ENCODE assay signal across 17 cellular contexts in genomic region chr6:39342692-39343460, GRCh38. TPM values are rescaled to one million over a fixed set of nuclear protein-coding genes. Genes with fewer than 3 reads are reported as not detected.
DNase-seq lines count a peak whose midpoint lies in the region; ATAC-seq and TF ChIP-seq lines count a peak whose summit lies in the region.
"Had no signal": no experiment of that assay in that cellular context is flagged by ENCODE, and none has a peak within 500 bp of the region (broad histone marks: within the 10 kb centered on the region; RNA-seq: fewer than 3 reads in every experiment).

No MANE protein-coding gene starts in this region.

- H3K27me3 ChIP-seq in mesenchymal stem cell (ENCODE audit: control insufficient read depth in 1 of 2, insufficient read depth in 1 of 2, low read length in 2 of 2) (peaks cover 25 to 38% of the 10 kb centered on the region in 2 experiments), PC-9 (ENCODE audit: insufficient read depth, low read depth) (peaks cover 63% of the 10 kb centered on the region)
- H3K27me3 ChIP-seq: pancreas, testis had no signal

- peak; percentile 45 for ATAC-seq in GM18907 (IDR thresholded peaks at IDR 0.05; ENCODE audit: unreplicated experiment)
- ATAC-seq in stimulated activated effector memory CD8-positive, alpha-beta T cell treated with anti-CD3 and anti-CD28 coated beads, Interleukin-12 subunit alpha, Interleukin-12 subunit beta, amount 100 ng/mL, for 72 hours, result no peak

- no peaks in the 10 kb centered on the region for H4K20me1 ChIP-seq in PC-9 (ENCODE audit: insufficient read depth)

- H3K79me1 ChIP-seq in mesenchymal stem cell (replicated peaks; ENCODE audit: low read length, poor library complexity, severe bottlenecking), result no peaks in the 10 kb centered on the region

- no peak overlapping the region for H3K27ac ChIP-seq in mesenchymal stem cell (ENCODE audit: low read length, poor library complexity, severe bottlenecking)
- no peak overlapping the region for H3K27ac ChIP-seq in PC-9
- H3K27ac ChIP-seq: KMS-11, testis had no signal

- peak overlapping the region; percentile 91 for H4K91ac ChIP-seq in mesenchymal stem cell (ENCODE audit: low read length)

- 70% methylated on average over 14 of the region's 14 CpGs for WGBS in mesenchymal stem cell

- intact Hi-C loops in PC-9 (cut with micrococcal nuclease; ENCODE audit: unreplicated experiment), result no loop called here

- peak overlapping the region; percentile 44 to 78 for H3K18ac ChIP-seq in mesenchymal stem cell (ENCODE audit: low read depth in 1 of 2, low read length in 2 of 2)

- H2BK15ac ChIP-seq in mesenchymal stem cell (ENCODE audit: low read depth, poor library complexity, severe bottlenecking), result peak overlapping the region; percentile 8

- no peaks in the 10 kb centered on the region for H3F3A ChIP-seq in PC-9 (ENCODE audit: insufficient read depth, low read depth)

- no peak overlapping the region for H3K4me3 Mint-ChIP-seq in stimulated activated effector memory CD8-positive, alpha-beta T cell treated with anti-CD3 and anti-CD28 coated beads, Interleukin-12 subunit alpha, Interleukin-12 subunit beta, amount 100 ng/mL, for 72 hours

- no peak overlapping the region for H2BK5ac ChIP-seq in mesenchymal stem cell (ENCODE audit: low read depth, low read length, poor library complexity, severe bottlenecking)

- H3K9ac ChIP-seq in mesenchymal stem cell (ENCODE audit: low read length), result no peak overlapping the region
- H3K9ac ChIP-seq: KMS-11 had no signal

- H3K4me1 ChIP-seq in mesenchymal stem cell (ENCODE audit: control insufficient read depth, insufficient read depth, low read depth, low read length) (peaks cover 6% of the 10 kb centered on the region), PC-9 (replicated peaks; ENCODE audit: insufficient read depth) (no peaks in the 10 kb centered on the region)

- H2AFZ ChIP-seq in mesenchymal stem cell (ENCODE audit: low read depth, low read length) (no peak overlapping the region), PC-9 (no peak overlapping the region)

- H3K4me3 ChIP-seq in mesenchymal stem cell (ENCODE audit: insufficient read depth in 1 of 2, low read depth in 1 of 2, low read length in 2 of 2), result no peak overlapping the region
- H3K4me3 ChIP-seq in PC-9, result no peak overlapping the region
- H3K4me3 ChIP-seq: pancreas, testis had no signal

- H3K4me2 ChIP-seq in mesenchymal stem cell (ENCODE audit: low read length, poor library complexity, severe bottlenecking), result no peak overlapping the region
- no peak overlapping the region for H3K4me2 ChIP-seq in PC-9
- H3K4me2 ChIP-seq: KMS-11 had no signal

- peak overlapping the region in 1 of 2 experiments; percentile 5 for H3K14ac ChIP-seq in mesenchymal stem cell (ENCODE audit: low read length in 2 of 2)

- no peak overlapping the region for H3K23ac ChIP-seq in mesenchymal stem cell (ENCODE audit: low read length in 2 of 2)

- H3K9me3 ChIP-seq in mesenchymal stem cell (ENCODE audit: control insufficient read depth, low read length), result no peaks in the 10 kb centered on the region
- no peaks in the 10 kb centered on the region for H3K9me3 ChIP-seq in PC-9 (ENCODE audit: insufficient read depth, low read depth)
- H3K9me3 ChIP-seq: pancreas, testis had no signal

- BruUV-seq in PC-9 (replicated peaks; lab: Mats Ljungman, UMichigan), result no TSS peak

- POLR2A ChIA-PET in PC-9 (lab: Charles Lee; ENCODE audit: unreplicated experiment), result no interaction called here

- H4K8ac ChIP-seq in mesenchymal stem cell (ENCODE audit: low read length), result peak overlapping the region; percentile 74

- H3K9me3 Mint-ChIP-seq in stimulated activated effector memory CD8-positive, alpha-beta T cell treated with anti-CD3 and anti-CD28 coated beads, Interleukin-12 subunit alpha, Interleukin-12 subunit beta, amount 100 ng/mL, for 72 hours, result no peaks in the 10 kb centered on the region

- no peak for TF ChIP-seq CTCF in PC-9 (conservative IDR thresholded peaks at IDR 0.05)

- peak overlapping the region; percentile 19 to 64 for H2BK12ac ChIP-seq in mesenchymal stem cell (ENCODE audit: low read length in 2 of 2)

- no peak overlapping the region for H3K27ac Mint-ChIP-seq in stimulated activated effector memory CD8-positive, alpha-beta T cell treated with anti-CD3 and anti-CD28 coated beads, Interleukin-12 subunit alpha, Interleukin-12 subunit beta, amount 100 ng/mL, for 72 hours

- no peaks in the 10 kb centered on the region for H3K4me1 Mint-ChIP-seq in stimulated activated effector memory CD8-positive, alpha-beta T cell treated with anti-CD3 and anti-CD28 coated beads, Interleukin-12 subunit alpha, Interleukin-12 subunit beta, amount 100 ng/mL, for 72 hours

- DNase-seq in CD1c-positive myeloid dendritic cell (ENCODE audit: extremely low spot score) (peak; percentile 69), MV-4-11 (lab: John Stamatoyannopoulos, UW) (peak; percentile 73), mesenchymal stem cell (peak; percentile 49), PC-9 (no peak), SIG-M5 (lab: John Stamatoyannopoulos, UW) (no peak)
- no peak for DNase-seq in stimulated activated CD4-positive, alpha-beta T cell treated with anti-CD3 and anti-CD28 coated beads, Interleukin-4, amount 100 ng/mL, for 24 hours
- no peak for DNase-seq in stimulated activated effector memory CD8-positive, alpha-beta T cell treated with anti-CD3 and anti-CD28 coated beads, Interleukin-12 subunit alpha, Interleukin-12 subunit beta, amount 100 ng/mL, for 72 hours (ENCODE audit: low spot score in 2 of 2)
- DNase-seq: cortex of kidney; NCI-H69; pancreas; stimulated activated CD4-positive, alpha-beta T cell treated with anti-CD3 and anti-CD28 coated beads, Interleukin-4, amount 100 ng/mL, for 4 hours; testis had no signal

- H2AK5ac ChIP-seq in mesenchymal stem cell (ENCODE audit: low read length, severe bottlenecking), result no peak overlapping the region

- CTCF ChIA-PET in PC-9 (lab: Charles Lee), result no interaction called here

- H3K36me3 Mint-ChIP-seq in stimulated activated effector memory CD8-positive, alpha-beta T cell treated with anti-CD3 and anti-CD28 coated beads, Interleukin-12 subunit alpha, Interleukin-12 subunit beta, amount 100 ng/mL, for 72 hours, result no peaks in the 10 kb centered on the region

- no peaks in the 10 kb centered on the region for H3K9me2 ChIP-seq in PC-9 (ENCODE audit: insufficient read depth)

- H3K36me3 ChIP-seq in mesenchymal stem cell (ENCODE audit: control insufficient read depth in 1 of 2, insufficient read depth in 2 of 2, low read depth in 1 of 2, low read length in 2 of 2), result no peaks in the 10 kb centered on the region
- H3K36me3 ChIP-seq in PC-9 (ENCODE audit: low read depth), result no peaks in the 10 kb centered on the region
- H3K36me3 ChIP-seq: pancreas had no signal

- peak overlapping the region; percentile 54 for H2BK120ac ChIP-seq in mesenchymal stem cell (ENCODE audit: low read depth, low read length)

- H3K79me2 ChIP-seq in PC-9 (ENCODE audit: low read depth), result no peaks in the 10 kb centered on the region

- H3K4ac ChIP-seq in mesenchymal stem cell (ENCODE audit: low read depth in 1 of 2, low read length in 2 of 2), result peak overlapping the region in 1 of 2 experiments; percentile 84

RNA-seq across cellular contexts. Expression of gene KCNK16, which starts 20.4 kb away (rescaled TPM):
- not detected for polyA plus RNA-seq in mesenchymal stem cell (2013, experiment 1 of 2)
- polyA plus RNA-seq in mesenchymal stem cell (2013, experiment 2 of 2), result not detected
- total RNA-seq in PC-9 (2021), result not detected in 2 replicates
- total RNA-seq: activated CD8-positive, alpha-beta memory T cell treated with anti-CD3 and anti-CD28 coated beads for 36 hours; T-helper 1 cell treated with Interleukin-12 subunit alpha and Interleukin-12 subunit beta and Interleukin-4 antibody, amounts not matched to agents 30 ng/mL and 1 ng/mL, for 36 hours; testis had no signal
- polyA plus RNA-seq: keratinocyte had no signal

RNA-seq across cellular contexts. Expression of gene KCNK17, which starts 28.7 kb away (rescaled TPM):
- 0.03 TPM for polyA plus RNA-seq in mesenchymal stem cell (2013, experiment 1 of 2)
- 0.03 TPM for polyA plus RNA-seq in mesenchymal stem cell (2013, experiment 2 of 2)
- not detected in 2 replicates for total RNA-seq in PC-9 (2021)
- total RNA-seq: activated CD8-positive, alpha-beta memory T cell treated with anti-CD3 and anti-CD28 coated beads for 36 hours; T-helper 1 cell treated with Interleukin-12 subunit alpha and Interleukin-12 subunit beta and Interleukin-4 antibody, amounts not matched to agents 30 ng/mL and 1 ng/mL, for 36 hours had no signal
- polyA plus RNA-seq: keratinocyte had no signal

Comparison
In these comparisons a context has a peak if more than half of its experiments do, and no peak if none do; other contexts are left out.
1. DNase-seq: peak in CD1c-positive myeloid dendritic cell (single experiment), MV-4-11 (single experiment) and mesenchymal stem cell (single experiment); none in stimulated activated CD4-positive, alpha-beta T cell treated with anti-CD3 and anti-CD28 coated beads, Interleukin-4, amount 100 ng/mL, for 24 hours (single experiment), PC-9 (0 of 2), stimulated activated effector memory CD8-positive, alpha-beta T cell treated with anti-CD3 and anti-CD28 coated beads, Interleukin-12 subunit alpha, Interleukin-12 subunit beta, amount 100 ng/mL, for 72 hours (0 of 2) and SIG-M5 (single experiment).